In genomic region chr22:50599816-50600454, GRCh38 we compare ENCODE assay signal across 8 cellular contexts. TPM values are rescaled to one million over a fixed set of nuclear protein-coding genes. Genes with fewer than 3 reads are reported as not detected.
A peak's percentile ranks its signal among the peaks of the same experiment; 100 is the strongest.
DNase-seq lines count a peak whose midpoint lies in the region; ATAC-seq and TF ChIP-seq lines count a peak whose summit lies in the region.

No MANE protein-coding gene starts in this region.

- H3K36me3 Mint-ChIP-seq in activated T-helper 2 cell treated with anti-CD3 and anti-CD28 coated beads, Interferon-gamma antibody, Interleukin-2, Interleukin-4, amounts not matched to agents 10 μg/mL and 5 μg/mL and 100 μg/mL, durations not matched to agents 14 hours and 24 hours and 36 hours (ENCODE audit: low read depth) = no peaks in the 10 kb centered on the region
- peaks cover 5% of the 10 kb centered on the region for H3K36me3 Mint-ChIP-seq in progenitor cell of endocrine pancreas (ENCODE audit: insufficient read depth)

- no peaks in the 10 kb centered on the region for H3K27me3 ChIP-seq in OCI-LY3 (ENCODE audit: low read depth, low read length)
- H3K27me3 ChIP-seq in gastroesophageal sphincter = peaks cover 74% of the 10 kb centered on the region

- TF ChIP-seq EP300 in gastroesophageal sphincter (IDR thresholded peaks at IDR 0.05) = no peak

- peak; percentile 72 for ATAC-seq in gastroesophageal sphincter
- no peak for ATAC-seq in HG02642 (IDR thresholded peaks at IDR 0.05; ENCODE audit: poor library complexity, unreplicated experiment)

- no peaks in the 10 kb centered on the region for H3K79me2 ChIP-seq in OCI-LY3 (ENCODE audit: low read length)

- no peak overlapping the region for H3K27ac Mint-ChIP-seq in activated T-helper 2 cell treated with anti-CD3 and anti-CD28 coated beads, Interferon-gamma antibody, Interleukin-2, Interleukin-4, amounts not matched to agents 10 μg/mL and 5 μg/mL and 100 μg/mL, durations not matched to agents 14 hours and 24 hours and 36 hours
- H3K27ac Mint-ChIP-seq in progenitor cell of endocrine pancreas = no peak overlapping the region

- H3K27ac ChIP-seq in OCI-LY3 (ENCODE audit: low read length) (no peak overlapping the region), gastroesophageal sphincter (no peak overlapping the region)

- H2AFZ ChIP-seq in OCI-LY3 (ENCODE audit: low read depth, low read length) = no peak overlapping the region

- DNase-seq in D341Med (ENCODE audit: low spot score) (peak; percentile 71), progenitor cell of endocrine pancreas (ENCODE audit: low spot score, unreplicated experiment) (peak; percentile 80), NCI-H187 (lab: John Stamatoyannopoulos, UW) (no peak), NCI-H526 treated with DMSO at 0.1 percent for 48 hours (lab: John Stamatoyannopoulos, UW) (no peak)
- DNase-seq in activated T-helper 2 cell treated with anti-CD3 and anti-CD28 coated beads, Interferon-gamma antibody, Interleukin-2, Interleukin-4, amounts not matched to agents 10 μg/mL and 5 μg/mL and 100 μg/mL, durations not matched to agents 14 hours and 24 hours and 36 hours (ENCODE audit: low spot score) = peak; percentile 63

- H3K4me1 Mint-ChIP-seq in activated T-helper 2 cell treated with anti-CD3 and anti-CD28 coated beads, Interferon-gamma antibody, Interleukin-2, Interleukin-4, amounts not matched to agents 10 μg/mL and 5 μg/mL and 100 μg/mL, durations not matched to agents 14 hours and 24 hours and 36 hours (ENCODE audit: low read depth) = peaks cover 2% of the 10 kb centered on the region
- H3K4me1 Mint-ChIP-seq in progenitor cell of endocrine pancreas (ENCODE audit: low read depth) = peaks cover 5% of the 10 kb centered on the region

- H3K4me1 ChIP-seq in OCI-LY3 (ENCODE audit: low read length) = no peaks in the 10 kb centered on the region
- H3K4me1 ChIP-seq in gastroesophageal sphincter = peaks cover 0 to 26% (median 3%) of the 10 kb centered on the region in 3 donors

- no peaks in the 10 kb centered on the region for H4K20me1 ChIP-seq in OCI-LY3 (ENCODE audit: insufficient read depth, low read length)

- peaks cover 36% of the 10 kb centered on the region for H3K27me3 Mint-ChIP-seq in activated T-helper 2 cell treated with anti-CD3 and anti-CD28 coated beads, Interferon-gamma antibody, Interleukin-2, Interleukin-4, amounts not matched to agents 10 μg/mL and 5 μg/mL and 100 μg/mL, durations not matched to agents 14 hours and 24 hours and 36 hours (ENCODE audit: low read depth)
- H3K27me3 Mint-ChIP-seq in progenitor cell of endocrine pancreas = peaks cover 37% of the 10 kb centered on the region

- H3K4me3 Mint-ChIP-seq in activated T-helper 2 cell treated with anti-CD3 and anti-CD28 coated beads, Interferon-gamma antibody, Interleukin-2, Interleukin-4, amounts not matched to agents 10 μg/mL and 5 μg/mL and 100 μg/mL, durations not matched to agents 14 hours and 24 hours and 36 hours (ENCODE audit: low read depth) = peak overlapping the region; percentile 8
- H3K4me3 Mint-ChIP-seq in progenitor cell of endocrine pancreas (ENCODE audit: low read depth) = peak overlapping the region; percentile 67

- H3K9ac ChIP-seq in OCI-LY3 (ENCODE audit: low read length) = no peak overlapping the region

- intact Hi-C loops in activated T-helper 2 cell treated with anti-CD3 and anti-CD28 coated beads, Interferon-gamma antibody, Interleukin-2, Interleukin-4, amounts not matched to agents 10 μg/mL and 5 μg/mL and 100 μg/mL, durations not matched to agents 14 hours and 24 hours and 36 hours (cut with micrococcal nuclease) = no loop called here

- TF ChIP-seq CTCF in OCI-LY3 (IDR thresholded peaks at IDR 0.05; ENCODE audit: low read depth, low read length) = no peak
- no peak for TF ChIP-seq CTCF in gastroesophageal sphincter (IDR thresholded peaks at IDR 0.05)
- no peak for TF ChIP-seq CTCF in progenitor cell of endocrine pancreas (IDR thresholded peaks at IDR 0.05; ENCODE audit: unreplicated experiment)

- H3K9me3 ChIP-seq in OCI-LY3 (ENCODE audit: insufficient read depth, low read length) (no peaks in the 10 kb centered on the region), gastroesophageal sphincter (no peaks in the 10 kb centered on the region)

- TF ChIP-seq POLR2A in gastroesophageal sphincter (IDR thresholded peaks at IDR 0.05) = no peak

- peak overlapping the region; percentile 34 for H3K4me2 ChIP-seq in OCI-LY3 (ENCODE audit: low read length)

- no peaks in the 10 kb centered on the region for H3K9me3 Mint-ChIP-seq in activated T-helper 2 cell treated with anti-CD3 and anti-CD28 coated beads, Interferon-gamma antibody, Interleukin-2, Interleukin-4, amounts not matched to agents 10 μg/mL and 5 μg/mL and 100 μg/mL, durations not matched to agents 14 hours and 24 hours and 36 hours
- no peaks in the 10 kb centered on the region for H3K9me3 Mint-ChIP-seq in progenitor cell of endocrine pancreas (ENCODE audit: low read depth)

- 20% methylated on average over 14 of the region's 52 CpGs; no CpG with 5 or more reads in 1 of the 2 donors for WGBS in gastroesophageal sphincter (ENCODE audit: low coverage in 1 of 2), 2 donors

- peak overlapping the region; percentile 31; the same call in 1 of the 2 replicates for H3K4me3 ChIP-seq in OCI-LY3 (ENCODE audit: low read length)
- H3K4me3 ChIP-seq in gastroesophageal sphincter = peak overlapping the region; percentile 16 to 57

- no peaks in the 10 kb centered on the region for H3K36me3 ChIP-seq in OCI-LY3 (replicated peaks; ENCODE audit: low read depth, low read length)
- H3K36me3 ChIP-seq in gastroesophageal sphincter = peaks cover 0 to 7% of the 10 kb centered on the region in 2 donors

RNA-seq across cellular contexts. Expression of gene MAPK8IP2, which starts 0.7 kb away (rescaled TPM):
- 0.09 and 0.16 TPM in 2 replicates for total RNA-seq in activated T-helper 2 cell treated with anti-CD3 and anti-CD28 coated beads, Interferon-gamma antibody, Interleukin-2, Interleukin-4, amounts not matched to agents 10 μg/mL and 5 μg/mL and 100 μg/mL, durations not matched to agents 14 hours and 24 hours and 36 hours
- total RNA-seq in gastroesophageal sphincter (1 to 10 TPM in 3 of 4 donors, under 1 TPM in 1; 0.93 to 3.7 (median 2.3) TPM), progenitor cell of endocrine pancreas (6.4 and 7.7 TPM in 2 replicates)

RNA-seq across cellular contexts. Expression of gene CHKB, which starts 17.3 kb away (rescaled TPM):
- 86.1 and 90.9 TPM in 2 replicates for total RNA-seq in activated T-helper 2 cell treated with anti-CD3 and anti-CD28 coated beads, Interferon-gamma antibody, Interleukin-2, Interleukin-4, amounts not matched to agents 10 μg/mL and 5 μg/mL and 100 μg/mL, durations not matched to agents 14 hours and 24 hours and 36 hours
- total RNA-seq in gastroesophageal sphincter (10 to 100 TPM; 16.6 to 39.8 (median 33.1) TPM), progenitor cell of endocrine pancreas (124 and 132 TPM in 2 replicates)

RNA-seq across cellular contexts. Expression of gene CPT1B, which starts 21.7 kb away (rescaled TPM):
- 68.2 and 74.3 TPM in 2 replicates for total RNA-seq in activated T-helper 2 cell treated with anti-CD3 and anti-CD28 coated beads, Interferon-gamma antibody, Interleukin-2, Interleukin-4, amounts not matched to agents 10 μg/mL and 5 μg/mL and 100 μg/mL, durations not matched to agents 14 hours and 24 hours and 36 hours
- total RNA-seq in gastroesophageal sphincter (10 to 100 TPM in 1 of 4 donors, 1 to 10 TPM in 3; 3.1 to 13.4 (median 6.5) TPM), progenitor cell of endocrine pancreas (129 and 136 TPM in 2 replicates)

RNA-seq across cellular contexts. Expression of gene ARSA, which starts 28.0 kb away (rescaled TPM):
- 25.0 TPM in 2 replicates for total RNA-seq in activated T-helper 2 cell treated with anti-CD3 and anti-CD28 coated beads, Interferon-gamma antibody, Interleukin-2, Interleukin-4, amounts not matched to agents 10 μg/mL and 5 μg/mL and 100 μg/mL, durations not matched to agents 14 hours and 24 hours and 36 hours
- total RNA-seq in gastroesophageal sphincter = 10 to 100 TPM; 19.5 to 40.0 (median 21.0) TPM
- 36.2 and 37.1 TPM in 2 replicates for total RNA-seq in progenitor cell of endocrine pancreas

RNA-seq across cellular contexts. Expression of gene SYCE3, which starts 37.2 kb away (rescaled TPM):
- 0.62 TPM in 1 of 2 replicates, not detected in the other for total RNA-seq in activated T-helper 2 cell treated with anti-CD3 and anti-CD28 coated beads, Interferon-gamma antibody, Interleukin-2, Interleukin-4, amounts not matched to agents 10 μg/mL and 5 μg/mL and 100 μg/mL, durations not matched to agents 14 hours and 24 hours and 36 hours
- total RNA-seq in gastroesophageal sphincter = not detected
- not detected in 2 replicates for total RNA-seq in progenitor cell of endocrine pancreas

Comparison
In these comparisons a context has a peak if more than half of its experiments do, and no peak if none do; other contexts are left out.
1. DNase-seq: peak in D341Med (single experiment), activated T-helper 2 cell treated with anti-CD3 and anti-CD28 coated beads, Interferon-gamma antibody, Interleukin-2, Interleukin-4, amounts not matched to agents 10 μg/mL and 5 μg/mL and 100 μg/mL, durations not matched to agents 14 hours and 24 hours and 36 hours (single experiment) and progenitor cell of endocrine pancreas (single experiment); none in NCI-H187 (0 of 2) and NCI-H526 treated with DMSO at 0.1 percent for 48 hours (single experiment).